In genomic region chr2:182606728-182607681, GRCh38 we compare ENCODE assay signal across 21 cellular contexts.
DNase-seq lines count a peak whose midpoint lies in the region; ATAC-seq, FAIRE-seq and TF ChIP-seq lines count a peak whose summit lies in the region.
"Had no signal": no experiment of that assay in that cellular context is flagged by ENCODE, and none has a peak within 500 bp of the region (broad histone marks: within the 10 kb centered on the region; RNA-seq: fewer than 3 reads in every experiment).

No MANE protein-coding gene starts in this region.

- no peak overlapping the region for H3K27ac ChIP-seq in RWPE1
- H3K27ac ChIP-seq: breast epithelium, Peyer's patch, prostate gland had no signal

- POLR2A ChIA-PET in RWPE1 (lab: Yijun Ruan, JAX; ENCODE audit: low non-redundant PET), result no interaction called here

- peak; percentile 70 for FAIRE-seq in GM18507 (lab: Jason Lieb, UNC)

- CTCF ChIA-PET in RWPE1 (lab: Yijun Ruan, JAX), result interaction anchor here (0.7 kb wide), 1 partner anchor 64 kb away, joined by 3 read pairs; no protein-coding TSS in a partner anchor

- ATAC-seq in GM21423 (IDR thresholded peaks at IDR 0.05; ENCODE audit: unreplicated experiment) (peak; percentile 80), HG03159 (IDR thresholded peaks at IDR 0.05; ENCODE audit: unreplicated experiment) (peak; percentile 76), HG03439 (IDR thresholded peaks at IDR 0.05; ENCODE audit: unreplicated experiment) (no peak), HG03095 (IDR thresholded peaks at IDR 0.05; ENCODE audit: unreplicated experiment) (no peak)
- ATAC-seq: left ventricle myocardium superior had no signal

- no peak for TF ChIP-seq CTCF in RWPE1 (conservative IDR thresholded peaks at IDR 0.05; ENCODE audit: low read depth)

- DNase-seq in GM18507 (ENCODE audit: extremely low spot score, insufficient read length, low read depth), result no peak
- peak; percentile 13 for DNase-seq in OCI-M1 (lab: John Stamatoyannopoulos, UW)
- DNase-seq in RWPE1 (ENCODE audit: low spot score), result no peak
- DNase-seq in NCI-H524 (lab: John Stamatoyannopoulos, UW), result no peak
- DNase-seq: activated CD4-positive, CD25-positive, alpha-beta regulatory T cell treated with anti-CD3 and anti-CD28 coated beads, Interleukin-2, amount 50 U/mL, for 72 hours; activated CD8-positive, alpha-beta memory T cell treated with anti-CD3 and anti-CD28 coated beads, Interleukin-2, amount 50 U/mL, for 48 hours; activated naive CD4-positive, alpha-beta T cell treated with anti-CD3 and anti-CD28 coated beads, Interleukin-2, amount 50 U/mL, for 16 hours; Calu3; effector CD4-positive, alpha-beta T cell; GDM1; left ventricle myocardium superior; NCI-H1417; NCI-H226; Peyer's patch; stimulated activated CD4-positive, alpha-beta T cell treated with anti-CD3 and anti-CD28 coated beads, Interleukin-15, amount 100 ng/mL, for 24 hours had no signal

Comparison
In these comparisons a context has a peak if more than half of its experiments do, and no peak if none do; other contexts are left out.
1. ATAC-seq: peak in GM21423 (single experiment) and HG03159 (single experiment); none in HG03439 (single experiment) and HG03095 (single experiment).